ENCODE assay signal across 18 cellular contexts in genomic region chr9:132301521-132301920, GRCh38. TPM values are rescaled to one million over a fixed set of nuclear protein-coding genes. Genes with fewer than 3 reads are reported as not detected.
DNase-seq lines count a peak whose midpoint lies in the region; ATAC-seq, FAIRE-seq and TF ChIP-seq lines count a peak whose summit lies in the region.
"Had no signal": no experiment of that assay in that cellular context is flagged by ENCODE, and none has a peak within 500 bp of the region (broad histone marks: within the 10 kb centered on the region; RNA-seq: fewer than 3 reads in every experiment).

No MANE protein-coding gene starts in this region.

- over 99% methylated on average over 6 of the region's 6 CpGs for WGBS in HepG2 (ENCODE audit: low lambda C conversion rate)
- 93% methylated on average over 6 of the region's 6 CpGs for WGBS in right lobe of liver (ENCODE audit: insufficient coverage, low coverage, low lambda C conversion rate, missing lambda C conversion rate)

- no peak overlapping the region for H3K4me3 ChIP-seq in HepG2 (replicated peaks in 1 of 3; ENCODE audit: insufficient read depth in 1 of 3, low read depth in 2 of 3, low read length in 3 of 3)
- H3K4me3 ChIP-seq in right lobe of liver, result no peak overlapping the region
- H3K4me3 ChIP-seq in epithelial cell of esophagus (ENCODE audit: low read length), result no peak overlapping the region

- no peak overlapping the region for H3K27ac ChIP-seq in HepG2 (ENCODE audit: extremely low read length, insufficient read depth, low read length)
- H3K27ac ChIP-seq in right lobe of liver, result no peak overlapping the region
- H3K27ac ChIP-seq: 22Rv1 had no signal

- no peaks in the 10 kb centered on the region for H3K27me3 Mint-ChIP-seq in T-helper 2 cell treated with Interferon-gamma antibody and Interleukin-4, amounts not matched to agents 5 μg/mL and 100 μg/mL, for 36 hours (ENCODE audit: low read depth)
- H3K27me3 Mint-ChIP-seq: CD4-positive, CD25-positive, alpha-beta regulatory T cell had no signal

- no peak for FAIRE-seq in HepG2 (lab: Jason Lieb, UNC)

- CTCF ChIA-PET in HepG2 (lab: Yijun Ruan, JAX; ENCODE audit: low intra/inter-chr PET ratio, low total read pairs), result no interaction called here

- no peak for DNase-seq in T-helper 2 cell treated with Interferon-gamma antibody and Interleukin-4, amounts not matched to agents 5 μg/mL and 100 μg/mL, for 36 hours (ENCODE audit: low spot score)
- DNase-seq in T-helper 2 cell (no peak), HepG2 (ENCODE audit: low spot score) (no peak), right lobe of liver (no peak), epithelial cell of esophagus (ENCODE audit: low read depth) (peak; percentile 17), mucosa of gallbladder (ENCODE audit: low spot score) (no peak), G401 (ENCODE audit: low spot score) (no peak)
- no peak for DNase-seq in stimulated activated naive CD4-positive, alpha-beta T cell (lab: John Stamatoyannopoulos, UW)
- DNase-seq: BE2C; CD4-positive, CD25-positive, alpha-beta regulatory T cell; COR-L47; GDM1; H9; NCI-H1417 treated with DMSO at 0.1 percent for 48 hours; NCI-H187 treated with DMSO at 0.1 percent for 48 hours; NCI-H226; NCI-H524 treated with DMSO at 0.1 percent for 48 hours had no signal

- H3K36me3 ChIP-seq in HepG2 (replicated peaks in 1 of 2; ENCODE audit: control insufficient read depth in 1 of 2, insufficient read depth in 2 of 2, low read length in 2 of 2), result peaks cover 22 to 68% of the 10 kb centered on the region in 2 experiments
- peaks cover 13 to 70% (median 31%) of the 10 kb centered on the region in 4 donors for H3K36me3 ChIP-seq in right lobe of liver

- H4K20me1 ChIP-seq in HepG2 (ENCODE audit: insufficient read depth, low read length), result no peaks in the 10 kb centered on the region

- H3K27ac Mint-ChIP-seq in T-helper 2 cell treated with Interferon-gamma antibody and Interleukin-4, amounts not matched to agents 5 μg/mL and 100 μg/mL, for 36 hours, result peak overlapping the region; percentile 36

- H3K27me3 ChIP-seq in HepG2 (ENCODE audit: control insufficient read depth in 1 of 2, insufficient read depth in 2 of 2, low read length in 2 of 2) (no peaks in the 10 kb centered on the region), right lobe of liver (no peaks in the 10 kb centered on the region)
- H3K27me3 ChIP-seq: BE2C had no signal

- no peak overlapping the region for H2AFZ ChIP-seq in HepG2 (ENCODE audit: low read length)

- TF ChIP-seq POLR2A in HepG2 (IDR thresholded peaks at IDR 0.05; ENCODE audit: insufficient read depth in 1 of 2, low read depth in 2 of 2, low read length in 2 of 2) (no peak), right lobe of liver (IDR thresholded peaks at IDR 0.05) (no peak)

- peaks cover 4% of the 10 kb centered on the region for H3K4me1 Mint-ChIP-seq in T-helper 2 cell treated with Interferon-gamma antibody and Interleukin-4, amounts not matched to agents 5 μg/mL and 100 μg/mL, for 36 hours (ENCODE audit: low read depth)

- TF ChIP-seq RAD21 in HepG2 (CRISPR knock-in tag; IDR thresholded peaks at IDR 0.05), result no peak

- no peaks in the 10 kb centered on the region for H3K4me1 ChIP-seq in HepG2 (ENCODE audit: insufficient read depth, low read length)
- no peaks in the 10 kb centered on the region for H3K4me1 ChIP-seq in right lobe of liver

- no peak overlapping the region for H3K9ac ChIP-seq in HepG2 (ENCODE audit: insufficient read depth, low read depth, low read length)

- H3K79me2 ChIP-seq in HepG2 (ENCODE audit: insufficient read depth, low read length), result no peaks in the 10 kb centered on the region

- H3K36me3 Mint-ChIP-seq in T-helper 2 cell treated with Interferon-gamma antibody and Interleukin-4, amounts not matched to agents 5 μg/mL and 100 μg/mL, for 36 hours (ENCODE audit: low read depth), result peaks cover 59% of the 10 kb centered on the region

- H3K4me2 ChIP-seq in HepG2 (ENCODE audit: low read depth, low read length), result no peak overlapping the region

- no TSS peak for BruUV-seq in HepG2 (replicated peaks; lab: Mats Ljungman, UMichigan)

- H3K4me3 Mint-ChIP-seq in T-helper 2 cell treated with Interferon-gamma antibody and Interleukin-4, amounts not matched to agents 5 μg/mL and 100 μg/mL, for 36 hours, result no peak overlapping the region
- H3K4me3 Mint-ChIP-seq: CD4-positive, CD25-positive, alpha-beta regulatory T cell; H9 had no signal

- in situ Hi-C loops in HepG2 (cut with HindIII; ENCODE audit: extremely low pct_ligation_motif_present, low pct_unique_long_range_greater_than_20kb), result no loop called here
- in situ Hi-C loops in G401 (cut with HindIII; ENCODE audit: low sequenced_read_pairs), result no loop called here

- POLR2A ChIA-PET in HepG2 (lab: Yijun Ruan, JAX), result no interaction called here

- TF ChIP-seq CTCF in HepG2 (CRISPR knock-in tag; IDR thresholded peaks at IDR 0.05), result no peak
- no peak for TF ChIP-seq CTCF in right lobe of liver (IDR thresholded peaks at IDR 0.05)
- TF ChIP-seq CTCF in epithelial cell of esophagus (IDR thresholded peaks at IDR 0.05; ENCODE audit: insufficient read depth, low read depth, low read length, missing control alignments), result no peak

- TF ChIP-seq EP300 in HepG2 (IDR thresholded peaks at IDR 0.05; ENCODE audit: low read depth in 2 of 2, low read length in 2 of 2) (no peak), HepG2 (CRISPR knock-in tag; IDR thresholded peaks at IDR 0.05; ENCODE audit: borderline replicate concordance) (no peak)

- H3K9me3 ChIP-seq in HepG2 (ENCODE audit: low read length) (no peaks in the 10 kb centered on the region), right lobe of liver (no peaks in the 10 kb centered on the region)
- H3K9me3 ChIP-seq: BE2C had no signal

- intact Hi-C loops in HepG2 (cut with micrococcal nuclease; ENCODE audit: unreplicated experiment), result no loop called here
- intact Hi-C loops in right lobe of liver (cut with DNase I), result no loop called here

- no peaks in the 10 kb centered on the region for H3K9me3 Mint-ChIP-seq in T-helper 2 cell treated with Interferon-gamma antibody and Interleukin-4, amounts not matched to agents 5 μg/mL and 100 μg/mL, for 36 hours
- H3K9me3 Mint-ChIP-seq: CD4-positive, CD25-positive, alpha-beta regulatory T cell; H9 had no signal

- no peak for ATAC-seq in HepG2
- ATAC-seq in right lobe of liver, result no peak

TF ChIP-seq in HepG2, 621 proteins besides CTCF, POLR2A, EP300 and RAD21:
- TF ChIP-seq ZSCAN21 (CRISPR knock-in tag; IDR thresholded peaks at IDR 0.05; ENCODE audit: borderline replicate concordance), result no peak
- peak; percentile 28; the same call in 1 of the 2 replicates for TF ChIP-seq CEBPB (IDR thresholded peaks at IDR 0.05; ENCODE audit: borderline replicate concordance, low read depth, low read length)

RNA-seq across cellular contexts. Expression of gene SETX, which starts 53.3 kb away (rescaled TPM):
- 39.0 and 56.7 TPM in 2 replicates for total RNA-seq in HepG2 (2016; rRNA removed; fragmentation: Illumina TruSeq; extraction: Trizol)
- total RNA-seq in HepG2 (2016; cell fraction: cytosol; rRNA removed; fragmentation: Illumina TruSeq; extraction: Trizol; ENCODE audit: low read depth), result 8.6 and 9.3 TPM in 2 replicates
- total RNA-seq in HepG2 (2016; cell fraction: insoluble cytoplasmic fraction; rRNA removed; fragmentation: Illumina TruSeq; extraction: Trizol), result 37.2 and 54.1 TPM in 2 replicates
- total RNA-seq in HepG2 (2016; cell fraction: membrane; rRNA removed; fragmentation: Illumina TruSeq; extraction: Trizol), result 12.9 and 15.9 TPM in 2 replicates
- total RNA-seq in HepG2 (2016; cell fraction: nucleus; rRNA removed; fragmentation: Illumina TruSeq; extraction: Trizol), result 52.9 and 55.1 TPM in 2 replicates
- polyA plus RNA-seq in HepG2 (2011; rRNA removed), result 13.1 and 13.2 TPM in 2 replicates
- 7.7 and 11.4 TPM in 2 replicates for polyA plus RNA-seq in HepG2 (2011; cell fraction: cytosol; rRNA removed)
- polyA plus RNA-seq in HepG2 (2011; cell fraction: nucleus; rRNA removed), result 10.9 and 14.6 TPM in 2 replicates
- polyA plus RNA-seq in HepG2 (2012), result 13.5 and 14.4 TPM in 2 replicates
- polyA plus RNA-seq in HepG2 (2016; cell fraction: cytosol; fragmentation: Illumina TruSeq; extraction: Trizol; ENCODE audit: low read depth), result 0.99 and 1.2 TPM in 2 replicates
- 23.6 and 24.0 TPM in 2 replicates for polyA plus RNA-seq in HepG2 (2016; cell fraction: insoluble cytoplasmic fraction; fragmentation: Illumina TruSeq; extraction: Trizol; ENCODE audit: low read depth)
- polyA plus RNA-seq in HepG2 (2016; cell fraction: membrane; fragmentation: Illumina TruSeq; extraction: Trizol; ENCODE audit: low read depth), result 3.0 and 3.2 TPM in 2 replicates
- polyA plus RNA-seq in HepG2 (2016; cell fraction: nucleus; fragmentation: Illumina TruSeq; extraction: Trizol; ENCODE audit: insufficient read depth, low read depth), result 32.8 and 33.3 TPM in 2 replicates
- polyA minus RNA-seq in HepG2 (2011; rRNA and poly(A)+ RNA removed; ENCODE audit: low replicate concordance), result 27.4 and 73.8 TPM in 2 replicates
- polyA minus RNA-seq in HepG2 (2011; cell fraction: cytosol; rRNA and poly(A)+ RNA removed), result 21.9 and 24.4 TPM in 2 replicates
- 72.6 and 81.2 TPM in 2 replicates for polyA minus RNA-seq in HepG2 (2011; cell fraction: nucleus; rRNA and poly(A)+ RNA removed)
- 10 to 100 TPM; 17.4 to 28.8 (median 25.0) TPM for total RNA-seq in right lobe of liver
- total RNA-seq in mucosa of gallbladder, result 43.1 TPM
- total RNA-seq in G401 (2014; rRNA removed; shearing (Covaris generic)), result 17.5 and 26.9 TPM in 2 replicates
